In genomic region chr12:48070731-48071130, GRCh38 we compare ENCODE assay signal across 4 cellular contexts.
"Had no signal": no experiment of that assay in that cellular context is flagged by ENCODE, and none has a peak within 500 bp of the region (broad histone marks: within the 10 kb centered on the region; RNA-seq: fewer than 3 reads in every experiment).

No MANE protein-coding gene starts in this region.

- ATAC-seq: GM23338 had no signal

- H3K4me1 Mint-ChIP-seq: GM23338, H9 had no signal

- DNase-seq: H9, HCEC 1CT, IMR-90 had no signal

- H3K9me3 Mint-ChIP-seq: GM23338, H9 had no signal

- H3K4me3 ChIP-seq: GM23338 had no signal

- H3K27ac Mint-ChIP-seq: GM23338, H9 had no signal

- H3K4me3 Mint-ChIP-seq: GM23338, H9 had no signal
